ENCODE assay signal across 23 cellular contexts in genomic region chr6:71707059-71707458, GRCh38.
"Had no signal": no experiment of that assay in that cellular context is flagged by ENCODE, and none has a peak within 500 bp of the region (broad histone marks: within the 10 kb centered on the region; RNA-seq: fewer than 3 reads in every experiment).

No MANE protein-coding gene starts in this region.

- H3K9me3 Mint-ChIP-seq: activated naive CD8-positive, alpha-beta T cell treated with anti-CD3 and anti-CD28 coated beads, Interleukin-2, amount 50 U/mL, for 24 hours; activated T-helper 1 cell treated with anti-CD3 and anti-CD28 coated beads, Interleukin-12 subunit alpha, Interleukin-12 subunit beta, Interleukin-2, Interleukin-4 antibody, amounts not matched to agents 30 ng/mL and 10 ng/mL and 1 ng/mL, durations not matched to agents 14 hours and 24 hours and 36 hours; T-helper 1 cell treated with Interleukin-12 subunit alpha and Interleukin-12 subunit beta and Interleukin-4 antibody, amounts not matched to agents 30 μg/mL and 1 μg/mL, for 36 hours had no signal

- H3K27me3 ChIP-seq: ascending aorta, body of pancreas had no signal

- H3K27ac ChIP-seq: ascending aorta, body of pancreas had no signal

- H3K27me3 Mint-ChIP-seq: activated CD8-positive, alpha-beta memory T cell treated with anti-CD3 and anti-CD28 coated beads, Interleukin-2, amount 10 ng/mL, durations not matched to agents 7 days and 5 days; activated naive CD8-positive, alpha-beta T cell treated with anti-CD3 and anti-CD28 coated beads, Interleukin-2, amount 50 U/mL, for 24 hours; activated T-cell treated with anti-CD3 and anti-CD28 coated beads, Interleukin-2, amount 50 U/mL, for 24 hours had no signal

- H3K36me3 ChIP-seq: ascending aorta had no signal

- H3K36me3 Mint-ChIP-seq: activated CD8-positive, alpha-beta memory T cell treated with anti-CD3 and anti-CD28 coated beads, Interleukin-2, amount 10 ng/mL, durations not matched to agents 7 days and 5 days; activated naive CD4-positive, alpha-beta T cell treated with anti-CD3 and anti-CD28 coated beads, Interleukin-2, amount 50 U/mL, for 72 hours had no signal

- H3K4me3 ChIP-seq: ascending aorta, body of pancreas had no signal

- H3K4me1 ChIP-seq: ascending aorta, body of pancreas had no signal

- H3K27ac Mint-ChIP-seq: activated CD8-positive, alpha-beta memory T cell treated with anti-CD3 and anti-CD28 coated beads, Interleukin-2, amount 10 ng/mL, durations not matched to agents 7 days and 5 days; activated naive CD4-positive, alpha-beta T cell treated with anti-CD3 and anti-CD28 coated beads, Interleukin-2, amount 50 U/mL, for 72 hours; activated naive CD8-positive, alpha-beta T cell treated with anti-CD3 and anti-CD28 coated beads, Interleukin-2, amount 50 U/mL, for 24 hours; activated T-cell treated with anti-CD3 and anti-CD28 coated beads, Interleukin-2, amount 50 U/mL, for 24 hours; activated T-helper 1 cell treated with anti-CD3 and anti-CD28 coated beads, Interleukin-12 subunit alpha, Interleukin-12 subunit beta, Interleukin-2, Interleukin-4 antibody, amounts not matched to agents 30 ng/mL and 10 ng/mL and 1 ng/mL, durations not matched to agents 14 hours and 24 hours and 36 hours; T-helper 1 cell treated with Interleukin-12 subunit alpha and Interleukin-12 subunit beta and Interleukin-4 antibody, amounts not matched to agents 30 μg/mL and 1 μg/mL, for 36 hours had no signal

- ATAC-seq: activated CD8-positive, alpha-beta memory T cell treated with anti-CD3 and anti-CD28 coated beads, Interleukin-2, amount 10 ng/mL, durations not matched to agents 7 days and 5 days; activated naive CD4-positive, alpha-beta T cell treated with anti-CD3 and anti-CD28 coated beads, Interleukin-2, amount 50 U/mL, for 72 hours; activated naive CD8-positive, alpha-beta T cell treated with anti-CD3 and anti-CD28 coated beads, Interleukin-2, amount 50 U/mL, for 24 hours; body of pancreas; PC-3 had no signal

- H3K4me3 Mint-ChIP-seq: activated CD8-positive, alpha-beta memory T cell treated with anti-CD3 and anti-CD28 coated beads, Interleukin-2, amount 10 ng/mL, durations not matched to agents 7 days and 5 days; activated naive CD8-positive, alpha-beta T cell treated with anti-CD3 and anti-CD28 coated beads, Interleukin-2, amount 50 U/mL, for 24 hours; activated T-cell treated with anti-CD3 and anti-CD28 coated beads, Interleukin-2, amount 50 U/mL, for 24 hours; activated T-helper 1 cell treated with anti-CD3 and anti-CD28 coated beads, Interleukin-12 subunit alpha, Interleukin-12 subunit beta, Interleukin-2, Interleukin-4 antibody, amounts not matched to agents 30 ng/mL and 10 ng/mL and 1 ng/mL, durations not matched to agents 14 hours and 24 hours and 36 hours; T-helper 1 cell treated with Interleukin-12 subunit alpha and Interleukin-12 subunit beta and Interleukin-4 antibody, amounts not matched to agents 30 μg/mL and 1 μg/mL, for 36 hours had no signal

- DNase-seq: activated CD4-positive, alpha-beta T cell treated with anti-CD3 and anti-CD28 coated beads for 48 hours; activated CD4-positive, alpha-beta T cell treated with anti-CD3 and anti-CD28 coated beads, Interleukin-2, amount 50 U/mL, for 48 hours; activated CD4-positive, CD25-positive, alpha-beta regulatory T cell treated with anti-CD3 and anti-CD28 coated beads, Interleukin-2, amount 50 U/mL, for 72 hours; activated CD8-positive, alpha-beta memory T cell treated with anti-CD3 and anti-CD28 coated beads, Interleukin-2, amount 10 ng/mL, durations not matched to agents 7 days and 5 days; activated effector memory CD4-positive, alpha-beta T cell treated with Interleukin-2 at 50 U/mL for 16 hours; activated naive CD4-positive, alpha-beta T cell treated with Interleukin-2 at 50 U/mL for 16 hours; activated naive CD8-positive, alpha-beta T cell treated with anti-CD3 and anti-CD28 coated beads, Interleukin-2, amount 50 U/mL, for 24 hours; activated T-cell treated with anti-CD3 and anti-CD28 coated beads, Interleukin-2, amount 50 U/mL, for 24 hours; amniotic stem cell; body of pancreas; central memory CD4-positive, alpha-beta T cell; NCI-H1092 treated with DMSO at 0.1 percent for 48 hours; NCI-H1417 treated with DMSO at 0.1 percent for 48 hours; NCI-H1694; NCI-H2029; NCI-H2107; NCI-H524; PC-3; SHP77 treated with DMSO at 0.1 percent for 48 hours had no signal

- H3K4me1 Mint-ChIP-seq: activated CD8-positive, alpha-beta memory T cell treated with anti-CD3 and anti-CD28 coated beads, Interleukin-2, amount 10 ng/mL, durations not matched to agents 7 days and 5 days; activated naive CD8-positive, alpha-beta T cell treated with anti-CD3 and anti-CD28 coated beads, Interleukin-2, amount 50 U/mL, for 24 hours had no signal

- H3K9me3 ChIP-seq: ascending aorta, body of pancreas had no signal
